8 cellular contexts compared by ENCODE assay signal in the genomic region with DNA sequence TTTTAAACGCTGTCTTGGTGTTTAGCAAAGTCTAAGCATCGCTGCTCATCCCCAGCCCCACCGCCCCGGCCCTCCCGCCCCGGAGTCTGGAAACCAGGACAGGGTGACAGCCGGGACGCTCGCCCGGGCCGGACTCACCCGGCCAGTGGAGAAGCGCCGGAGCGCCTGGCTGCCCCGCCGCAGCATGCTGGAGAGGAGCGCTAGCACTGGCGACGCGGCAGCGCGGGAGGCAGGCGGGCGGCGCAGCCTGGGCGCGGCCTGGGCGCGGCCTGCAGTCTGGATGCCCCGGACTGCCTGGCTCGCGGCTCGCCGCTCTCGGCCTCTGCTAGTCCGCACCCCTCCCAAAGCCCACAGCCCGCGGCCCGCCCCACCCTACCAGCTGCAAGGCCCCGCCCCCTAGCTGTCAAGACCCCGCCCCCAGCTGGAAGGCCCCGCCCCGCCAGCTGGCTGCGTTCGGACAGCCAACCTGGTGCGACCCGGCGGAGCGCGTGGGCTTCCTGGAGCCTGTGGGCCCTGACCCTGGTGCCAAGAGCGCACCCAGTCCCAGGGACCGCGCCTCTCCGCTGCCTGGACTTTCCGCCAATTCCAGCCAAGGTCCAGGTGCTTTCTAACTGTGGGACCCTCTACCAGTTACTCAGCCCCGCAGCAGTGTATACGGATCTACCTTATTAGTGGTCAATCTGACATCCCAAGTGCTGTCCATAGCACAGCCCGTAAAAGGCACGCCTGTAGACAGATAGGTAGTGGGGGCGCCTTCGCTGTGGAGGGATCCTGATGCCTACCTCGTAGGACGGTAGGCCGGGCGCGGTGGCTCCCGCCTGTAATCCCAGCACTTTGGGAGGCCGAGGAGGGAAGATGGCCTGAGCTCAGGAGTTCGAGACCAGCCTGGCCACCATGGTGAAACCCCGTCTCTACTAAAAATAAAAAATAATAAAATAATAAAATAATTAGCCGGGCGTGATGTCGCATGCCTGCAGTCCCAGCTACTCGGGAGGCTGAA. TPM values are rescaled to one million over a fixed set of nuclear protein-coding genes. Genes with fewer than 3 reads are reported as not detected.
DNase-seq lines count a peak whose midpoint lies in the region; ATAC-seq and TF ChIP-seq lines count a peak whose summit lies in the region.

A gene (minus strand): TSS at position 208 of the 1,000 bp plus-strand sequence. CDS start 22 bp downstream, at position 186.

- H3K36me3 ChIP-seq in A673 (ENCODE audit: insufficient read depth, low read length, poor library complexity, severe bottlenecking) (no peaks in the 10 kb centered on the region), SK-N-SH (replicated peaks in 1 of 2; ENCODE audit: control insufficient read depth in 1 of 2, insufficient read depth in 2 of 2, low read length in 1 of 2) (no peaks in the 10 kb centered on the region), right atrium auricular region (no peaks in the 10 kb centered on the region), prostate gland (no peaks in the 10 kb centered on the region)

- peak within 1 kb of the TSS; percentile 95 for H3K4me2 ChIP-seq in SK-N-SH

- H2AFZ ChIP-seq in SK-N-SH (ENCODE audit: low read depth), result peak within 1 kb of the TSS; percentile 96

- POLR2A ChIA-PET in A673 (lab: Charles Lee; ENCODE audit: low non-redundant PET), result interaction anchor here (0.9 kb wide), 1 partner anchor 781 kb away, joined by 5 read pairs; a partner anchor contains a TSS
- POLR2A ChIA-PET in SK-N-SH (lab: Yijun Ruan, JAX), result interaction anchor here (1.9 kb wide), 1 partner anchor 23 kb away, joined by 13 read pairs; a partner anchor contains a TSS

- TF ChIP-seq POLR2A in prostate gland (IDR thresholded peaks at IDR 0.05), result no peak

- no peak for TF ChIP-seq EP300 in SK-N-SH (IDR thresholded peaks at IDR 0.05; ENCODE audit: borderline replicate concordance in 1 of 2, low read depth in 1 of 2, low read length in 1 of 2)

- CTCF ChIA-PET in A673 (lab: Charles Lee) (interaction anchor here (0.6 kb wide), 1 partner anchor 28 kb away, joined by 3 read pairs; no protein-coding TSS in a partner anchor), SK-N-SH (lab: Yijun Ruan, JAX) (interaction anchor here (1.0 to 1.1 kb wide), 2 partner anchors 17 to 22 kb away, joined by 3 to 4 read pairs; no protein-coding TSS in a partner anchor)

- intact Hi-C loops in A673 (cut with micrococcal nuclease; ENCODE audit: unreplicated experiment), result no loop called here
- intact Hi-C loops in prostate gland (cut with DNase I), result no loop called here

- DNase-seq in A673 (ENCODE audit: low spot score) (peak; percentile 73), SK-N-SH (peak; percentile 95), anterior cingulate cortex (lab: John Stamatoyannopoulos, UW) (peak in 56 of 58 donors; percentile 8 to 84 (median 58)), right atrium auricular region (ENCODE audit: low spot score) (peak; percentile 83), prostate gland (ENCODE audit: low spot score) (peak; percentile 54), NK-92 (lab: John Stamatoyannopoulos, UW; ENCODE audit: unreplicated experiment) (no peak)

- no peak for TF ChIP-seq RAD21 in SK-N-SH (IDR thresholded peaks at IDR 0.05; ENCODE audit: low read length)

- no peaks in the 10 kb centered on the region for H3K79me2 ChIP-seq in SK-N-SH (ENCODE audit: insufficient read depth)

- no TSS peak for BruUV-seq in A673 (replicated peaks; lab: Mats Ljungman, UMichigan)

- H3K27me3 ChIP-seq in A673 (replicated peaks; ENCODE audit: insufficient read depth, low read depth, low read length, poor library complexity) (no peaks in the 10 kb centered on the region), SK-N-SH (ENCODE audit: insufficient read depth) (no peaks in the 10 kb centered on the region), right atrium auricular region (no peaks in the 10 kb centered on the region), prostate gland (replicated peaks; ENCODE audit: insufficient read depth) (no peaks in the 10 kb centered on the region)

- H3K4me1 ChIP-seq in A673 (ENCODE audit: insufficient read depth, low read length, poor library complexity, severe bottlenecking), result peaks cover 6% of the 10 kb centered on the region
- peaks cover 0 to 11% of the 10 kb centered on the region in 2 experiments; a peak in 1 of 4 replicates for H3K4me1 ChIP-seq in SK-N-SH (ENCODE audit: control insufficient read depth in 1 of 2, insufficient read depth in 2 of 2, low read depth in 1 of 2, low read length in 1 of 2)
- peaks cover 0 to 21% of the 10 kb centered on the region in 2 donors for H3K4me1 ChIP-seq in right atrium auricular region
- H3K4me1 ChIP-seq in prostate gland (replicated peaks), result no peaks in the 10 kb centered on the region

- WGBS in SK-N-SH (ENCODE audit: low lambda C conversion rate), result 60% methylated on average over 41 of the region's 75 CpGs
- WGBS in prostate gland, result 31% methylated on average over 50 of the region's 75 CpGs

- peaks cover 8% of the 10 kb centered on the region for H3F3A ChIP-seq in SK-N-SH (replicated peaks; ENCODE audit: insufficient read depth)

- no peaks in the 10 kb centered on the region for H3K9me2 ChIP-seq in SK-N-SH

- TF ChIP-seq CTCF in A673 (conservative IDR thresholded peaks at IDR 0.05; ENCODE audit: low read depth, low read length), result no peak
- no peak for TF ChIP-seq CTCF in SK-N-SH (IDR thresholded peaks at IDR 0.05)
- peak in 1 of 2 donors; percentile 12 for TF ChIP-seq CTCF in right atrium auricular region (IDR thresholded peaks at IDR 0.05)
- no peak for TF ChIP-seq CTCF in prostate gland (IDR thresholded peaks at IDR 0.05)

- H3K9me3 ChIP-seq in A673 (ENCODE audit: low read depth, low read length, poor library complexity, severe bottlenecking), result peaks cover 6% of the 10 kb centered on the region
- H3K9me3 ChIP-seq in SK-N-SH, result no peaks in the 10 kb centered on the region
- H3K9me3 ChIP-seq in right atrium auricular region, result no peaks in the 10 kb centered on the region
- H3K9me3 ChIP-seq in prostate gland, result no peaks in the 10 kb centered on the region

- H3K27ac ChIP-seq in A673 (ENCODE audit: low read depth, low read length, poor library complexity, severe bottlenecking), result no peak within 1 kb of the TSS
- H3K27ac ChIP-seq in SK-N-SH (ENCODE audit: low read depth in 2 of 2, low read length in 1 of 2), result peak within 1 kb of the TSS in 1 of 2 experiments; percentile 0; a peak in 2 of 4 replicates
- peak within 1 kb of the TSS; percentile 40 to 53 for H3K27ac ChIP-seq in right atrium auricular region
- H3K27ac ChIP-seq in prostate gland, result peak within 1 kb of the TSS in 1 of 2 donors; percentile 20

- H3K9ac ChIP-seq in SK-N-SH, result peak within 1 kb of the TSS; percentile 61; the same call in 1 of the 2 replicates

- ATAC-seq in GM18517 (IDR thresholded peaks at IDR 0.05; ENCODE audit: unreplicated experiment) (peak; percentile 52), HG03354 (IDR thresholded peaks at IDR 0.05; ENCODE audit: poor library complexity, severe bottlenecking, unreplicated experiment) (peak; percentile 87)

- H3K4me3 ChIP-seq in A673 (ENCODE audit: low read depth, low read length, poor library complexity, severe bottlenecking) (peak within 1 kb of the TSS; percentile 53), SK-N-SH (ENCODE audit: low read depth in 2 of 2, low read length in 1 of 2) (peak within 1 kb of the TSS; percentile 51 to 76), right atrium auricular region (peak within 1 kb of the TSS; percentile 49 to 60), prostate gland (peak within 1 kb of the TSS; percentile 31 to 37)

- no peaks in the 10 kb centered on the region for H4K20me1 ChIP-seq in SK-N-SH (ENCODE audit: insufficient read depth)

TF ChIP-seq in SK-N-SH, 30 proteins besides CTCF, POLR2A, EP300 and RAD21 (continues in another document):
- TF ChIP-seq TAF1 (IDR thresholded peaks at IDR 0.05; ENCODE audit: borderline replicate concordance, low read depth, low read length) (peak; percentile 65; the same call in 1 of the 2 replicates), MXI1 (IDR thresholded peaks at IDR 0.05; ENCODE audit: low read depth, low read length) (peak; percentile 66; the same call in 1 of the 2 replicates), CHD2 (IDR thresholded peaks at IDR 0.05; ENCODE audit: low read length, partially characterized antibody) (peak; percentile 26), TCF12 (IDR thresholded peaks at IDR 0.05) (no peak)
- TF ChIP-seq, protein P1, sequence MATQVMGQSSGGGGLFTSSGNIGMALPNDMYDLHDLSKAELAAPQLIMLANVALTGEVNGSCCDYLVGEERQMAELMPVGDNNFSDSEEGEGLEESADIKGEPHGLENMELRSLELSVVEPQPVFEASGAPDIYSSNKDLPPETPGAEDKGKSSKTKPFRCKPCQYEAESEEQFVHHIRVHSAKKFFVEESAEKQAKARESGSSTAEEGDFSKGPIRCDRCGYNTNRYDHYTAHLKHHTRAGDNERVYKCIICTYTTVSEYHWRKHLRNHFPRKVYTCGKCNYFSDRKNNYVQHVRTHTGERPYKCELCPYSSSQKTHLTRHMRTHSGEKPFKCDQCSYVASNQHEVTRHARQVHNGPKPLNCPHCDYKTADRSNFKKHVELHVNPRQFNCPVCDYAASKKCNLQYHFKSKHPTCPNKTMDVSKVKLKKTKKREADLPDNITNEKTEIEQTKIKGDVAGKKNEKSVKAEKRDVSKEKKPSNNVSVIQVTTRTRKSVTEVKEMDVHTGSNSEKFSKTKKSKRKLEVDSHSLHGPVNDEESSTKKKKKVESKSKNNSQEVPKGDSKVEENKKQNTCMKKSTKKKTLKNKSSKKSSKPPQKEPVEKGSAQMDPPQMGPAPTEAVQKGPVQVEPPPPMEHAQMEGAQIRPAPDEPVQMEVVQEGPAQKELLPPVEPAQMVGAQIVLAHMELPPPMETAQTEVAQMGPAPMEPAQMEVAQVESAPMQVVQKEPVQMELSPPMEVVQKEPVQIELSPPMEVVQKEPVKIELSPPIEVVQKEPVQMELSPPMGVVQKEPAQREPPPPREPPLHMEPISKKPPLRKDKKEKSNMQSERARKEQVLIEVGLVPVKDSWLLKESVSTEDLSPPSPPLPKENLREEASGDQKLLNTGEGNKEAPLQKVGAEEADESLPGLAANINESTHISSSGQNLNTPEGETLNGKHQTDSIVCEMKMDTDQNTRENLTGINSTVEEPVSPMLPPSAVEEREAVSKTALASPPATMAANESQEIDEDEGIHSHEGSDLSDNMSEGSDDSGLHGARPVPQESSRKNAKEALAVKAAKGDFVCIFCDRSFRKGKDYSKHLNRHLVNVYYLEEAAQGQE (IDR thresholded peaks at IDR 0.05; ENCODE audit: low read depth, low read length), result no peak
- TF ChIP-seq, protein P2, sequence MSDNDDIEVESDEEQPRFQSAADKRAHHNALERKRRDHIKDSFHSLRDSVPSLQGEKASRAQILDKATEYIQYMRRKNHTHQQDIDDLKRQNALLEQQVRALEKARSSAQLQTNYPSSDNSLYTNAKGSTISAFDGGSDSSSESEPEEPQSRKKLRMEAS (IDR thresholded peaks at IDR 0.05; ENCODE audit: low read depth), result peak; percentile 54; the same call in 1 of the 2 replicates

RNA-seq across cellular contexts. Expression of the gene that starts here (rescaled TPM):
- total RNA-seq in A673 (2021) (3.4 and 4.9 TPM in 2 replicates), right atrium auricular region (1 to 10 TPM; 1.2 to 2.5 TPM), prostate gland (1 to 10 TPM; 2.6 to 5.3 TPM)
- polyA plus RNA-seq in SK-N-SH (2012; rRNA removed), result 1.9 and 3.4 TPM in 2 replicates
- 2.2 TPM in 2 replicates for polyA plus RNA-seq in SK-N-SH (2012; cell fraction: cytosol; rRNA removed)
- polyA plus RNA-seq in SK-N-SH (2012; cell fraction: nucleus; rRNA removed), result 2.2 and 4.8 TPM in 2 replicates
